ENCODE assay signal across 19 cellular contexts in the genomic region with DNA sequence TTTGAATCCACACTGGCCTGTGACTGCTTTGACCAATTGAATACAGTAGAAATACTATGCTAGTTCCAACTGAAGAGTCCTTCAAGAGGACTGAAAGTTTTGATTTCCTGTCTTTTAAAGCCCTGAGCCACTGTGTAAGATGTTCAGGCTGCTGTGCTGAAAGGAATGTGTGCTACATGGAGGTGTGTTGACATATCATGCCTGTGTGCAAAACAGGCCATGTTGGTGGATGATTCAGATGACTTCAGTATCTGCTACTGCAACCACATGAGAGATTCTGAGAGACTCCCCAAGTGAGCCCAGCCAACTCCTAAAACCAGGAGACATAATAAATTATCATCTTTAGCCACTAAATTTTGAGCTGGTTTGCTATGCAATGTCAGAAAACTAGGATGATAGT.
DNase-seq lines count a peak whose midpoint lies in the region; FAIRE-seq and TF ChIP-seq lines count a peak whose summit lies in the region.
"Had no signal": no experiment of that assay in that cellular context is flagged by ENCODE, and none has a peak within 500 bp of the region (broad histone marks: within the 10 kb centered on the region; RNA-seq: fewer than 3 reads in every experiment).

No MANE protein-coding gene starts in this region.

- H3K36me3 ChIP-seq in mammary epithelial cell (ENCODE audit: insufficient read depth, low read length) (no peaks in the 10 kb centered on the region), breast epithelium (no peaks in the 10 kb centered on the region), bronchial epithelial cell (ENCODE audit: control insufficient read depth, insufficient read depth, low read length) (no peaks in the 10 kb centered on the region)

- H3K27ac ChIP-seq in mammary epithelial cell (ENCODE audit: insufficient read depth, low read depth, low read length) (no peak overlapping the region), breast epithelium (no peak overlapping the region)

- no TSS peak for BruUV-seq in mammary epithelial cell (replicated peaks; lab: Mats Ljungman, UMichigan)

- intact Hi-C loops in mammary epithelial cell (cut with micrococcal nuclease): no loop called here
- intact Hi-C loops in breast epithelium (cut with DNase I; ENCODE audit: low total_unique reads): no loop called here

- peaks cover 2% of the 10 kb centered on the region for H3K9me3 ChIP-seq in mammary epithelial cell (replicated peaks; ENCODE audit: insufficient read depth, low read length)
- no peaks in the 10 kb centered on the region for H3K9me3 ChIP-seq in breast epithelium

- peaks cover 0 to 5% (median 2%) of the 10 kb centered on the region in 3 donors for H3K27me3 Mint-ChIP-seq in immature natural killer cell (ENCODE audit: low read depth in 3 of 3)
- H3K27me3 Mint-ChIP-seq: IgD-negative memory B cell had no signal

- DNase-seq in mammary epithelial cell (peak; percentile 12), breast epithelium (ENCODE audit: low spot score in 2 of 2) (no peak), bronchial epithelial cell (ENCODE audit: low read depth) (peak; percentile 30), iris pigment epithelial cell (ENCODE audit: low read depth) (peak; percentile 33), HuH-7 (ENCODE audit: low spot score) (no peak), immature natural killer cell (no peak), NCI-H345 treated with DMSO at 0.1 percent for 48 hours (lab: John Stamatoyannopoulos, UW; ENCODE audit: unreplicated experiment) (no peak)
- DNase-seq: 8988T; CD4-positive, CD25-positive, alpha-beta regulatory T cell; GOT3; HCEC 1CT; NCI-H1417; NCI-H187; NCI-H446 treated with DMSO at 0.1 percent for 48 hours; NCI-H526 treated with DMSO at 0.1 percent for 48 hours; OCI-M1 had no signal

- no peaks in the 10 kb centered on the region for H3K36me3 Mint-ChIP-seq in immature natural killer cell
- H3K36me3 Mint-ChIP-seq: CD4-positive, CD25-positive, alpha-beta regulatory T cell; IgD-negative memory B cell had no signal

- no peak overlapping the region for H3K4me3 ChIP-seq in mammary epithelial cell (replicated peaks in 1 of 3; ENCODE audit: insufficient read depth in 1 of 3, low read depth in 2 of 3, low read length in 3 of 3)
- no peak overlapping the region for H3K4me3 ChIP-seq in breast epithelium
- no peak overlapping the region for H3K4me3 ChIP-seq in bronchial epithelial cell (ENCODE audit: low read depth, low read length)

- H3K4me1 ChIP-seq in mammary epithelial cell (ENCODE audit: insufficient read depth, low read length) (no peaks in the 10 kb centered on the region), breast epithelium (no peaks in the 10 kb centered on the region)

- H3K79me2 ChIP-seq in mammary epithelial cell (ENCODE audit: insufficient read depth, low read length): no peaks in the 10 kb centered on the region

- in situ Hi-C loops in mammary epithelial cell (cut with MboI; ENCODE audit: low sequenced_read_pairs in 2 of 2): no loop called here

- H3K4me2 ChIP-seq in mammary epithelial cell (ENCODE audit: insufficient read depth, low read depth, low read length): no peak overlapping the region

- no peak overlapping the region for H3K4me3 Mint-ChIP-seq in immature natural killer cell
- H3K4me3 Mint-ChIP-seq: CD4-positive, CD25-positive, alpha-beta regulatory T cell; IgD-negative memory B cell had no signal

- no peak overlapping the region for H3K27ac Mint-ChIP-seq in immature natural killer cell
- H3K27ac Mint-ChIP-seq: CD4-positive, CD25-positive, alpha-beta regulatory T cell; IgD-negative memory B cell had no signal

- no peak for TF ChIP-seq CTCF in mammary epithelial cell (conservative IDR thresholded peaks at IDR 0.05 in 1 of 2, IDR thresholded peaks at IDR 0.05 in 1 of 2; ENCODE audit: extremely low read depth in 1 of 2, insufficient read depth in 1 of 2, low read depth in 1 of 2, low read length in 2 of 2)
- no peak for TF ChIP-seq CTCF in breast epithelium (IDR thresholded peaks at IDR 0.05)
- TF ChIP-seq CTCF in bronchial epithelial cell (IDR thresholded peaks at IDR 0.05; ENCODE audit: insufficient read depth, low read length, severe bottlenecking): no peak

- H3K9me3 Mint-ChIP-seq in immature natural killer cell: peaks cover 0 to 5% (median 0%) of the 10 kb centered on the region in 6 donors
- H3K9me3 Mint-ChIP-seq: IgD-negative memory B cell had no signal

- no peaks in the 10 kb centered on the region for H4K20me1 ChIP-seq in mammary epithelial cell (ENCODE audit: insufficient read depth, low read length)

- no peak overlapping the region for H3K9ac ChIP-seq in mammary epithelial cell (ENCODE audit: insufficient read depth, low read length)

- no peak for FAIRE-seq in bronchial epithelial cell (lab: Jason Lieb, UNC)
- FAIRE-seq: GM12892, HTR-8/SVneo had no signal

- H2AFZ ChIP-seq in mammary epithelial cell (ENCODE audit: low read depth, low read length): no peak overlapping the region

- dilution Hi-C loops in mammary epithelial cell (cut with HindIII; ENCODE audit: low sequenced_read_pairs): no loop called here

- no peaks in the 10 kb centered on the region for H3K4me1 Mint-ChIP-seq in immature natural killer cell
- H3K4me1 Mint-ChIP-seq: CD4-positive, CD25-positive, alpha-beta regulatory T cell; IgD-negative memory B cell had no signal

- CTCF ChIA-PET in mammary epithelial cell (lab: Charles Lee; ENCODE audit: low non-redundant PET): no interaction called here

- H3K27me3 ChIP-seq in mammary epithelial cell (ENCODE audit: insufficient read depth, low read length) (no peaks in the 10 kb centered on the region), breast epithelium (no peaks in the 10 kb centered on the region), bronchial epithelial cell (ENCODE audit: control insufficient read depth, insufficient read depth, low read length) (no peaks in the 10 kb centered on the region)

- TF ChIP-seq POLR2A in breast epithelium (IDR thresholded peaks at IDR 0.05): no peak

Comparison
In these comparisons a context has a peak if more than half of its experiments do, and no peak if none do; other contexts are left out.
1. DNase-seq: peak in mammary epithelial cell (single experiment), bronchial epithelial cell (single experiment) and iris pigment epithelial cell (single experiment); none in breast epithelium (0 of 2), HuH-7 (single experiment), immature natural killer cell (0 of 3) and NCI-H345 treated with DMSO at 0.1 percent for 48 hours (single experiment).